ENCODE assay signal across 8 cellular contexts in genomic region chr4:146945556-146946374, GRCh38. TPM values are rescaled to one million over a fixed set of nuclear protein-coding genes. Genes with fewer than 3 reads are reported as not detected.
A peak's percentile ranks its signal among the peaks of the same experiment; 100 is the strongest.
DNase-seq lines count a peak whose midpoint lies in the region; ATAC-seq and TF ChIP-seq lines count a peak whose summit lies in the region.

Gene TTC29, minus strand, starts transcription at chr4:146945864. Its CDS starts 5,969 bp downstream, at chr4:146939895.

- H3K4me3 ChIP-seq in ascending aorta: peak within 1 kb of the TSS; percentile 43 to 66
- peak within 1 kb of the TSS; percentile 61 for H3K4me3 ChIP-seq in right cardiac atrium (ENCODE audit: low read length)
- peak within 1 kb of the TSS; percentile 68 for H3K4me3 ChIP-seq in psoas muscle
- H3K4me3 ChIP-seq in urinary bladder (ENCODE audit: low read depth, low read length): peak within 1 kb of the TSS; percentile 32

- H3K36me3 Mint-ChIP-seq in T-helper 17 cell (ENCODE audit: low read depth): no peaks in the 10 kb centered on the region

- peaks cover 20% of the 10 kb centered on the region for H3K4me1 Mint-ChIP-seq in T-helper 17 cell

- H3K9me3 ChIP-seq in T-helper 17 cell (ENCODE audit: control insufficient read depth, low read length, poor library complexity, severe bottlenecking): no peaks in the 10 kb centered on the region
- no peaks in the 10 kb centered on the region for H3K9me3 ChIP-seq in ascending aorta
- no peaks in the 10 kb centered on the region for H3K9me3 ChIP-seq in right cardiac atrium (ENCODE audit: control insufficient read depth, low read length)
- no peaks in the 10 kb centered on the region for H3K9me3 ChIP-seq in psoas muscle

- intact Hi-C loops in ascending aorta (cut with DNase I) (loop anchor here (10.0 kb wide), 1 partner anchor 159 kb away; no protein-coding TSS in a partner anchor), right cardiac atrium (cut with DNase I) (no loop called here), psoas muscle (cut with DNase I) (no loop called here)

- peaks cover 4 to 12% of the 10 kb centered on the region in 2 donors for H3K4me1 ChIP-seq in ascending aorta
- no peaks in the 10 kb centered on the region for H3K4me1 ChIP-seq in right cardiac atrium (ENCODE audit: control insufficient read depth, insufficient read depth, low read length)
- peaks cover 5% of the 10 kb centered on the region for H3K4me1 ChIP-seq in psoas muscle
- H3K4me1 ChIP-seq in urinary bladder (ENCODE audit: insufficient read depth): no peaks in the 10 kb centered on the region

- no peaks in the 10 kb centered on the region for H3K27me3 ChIP-seq in ascending aorta
- H3K27me3 ChIP-seq in right cardiac atrium (ENCODE audit: control insufficient read depth, insufficient read depth): no peaks in the 10 kb centered on the region
- no peaks in the 10 kb centered on the region for H3K27me3 ChIP-seq in psoas muscle (ENCODE audit: insufficient read depth in 3 of 3, low read length in 2 of 3)

- H3K27ac ChIP-seq in ascending aorta: no peak within 1 kb of the TSS
- H3K27ac ChIP-seq in right cardiac atrium (ENCODE audit: low read length): no peak within 1 kb of the TSS
- no peak within 1 kb of the TSS for H3K27ac ChIP-seq in psoas muscle
- no peak within 1 kb of the TSS for H3K27ac ChIP-seq in urinary bladder (ENCODE audit: low read depth)

- H3K4me3 Mint-ChIP-seq in T-helper 17 cell: peak within 1 kb of the TSS; percentile 88

- H3K36me3 ChIP-seq in ascending aorta: no peaks in the 10 kb centered on the region
- no peaks in the 10 kb centered on the region for H3K36me3 ChIP-seq in psoas muscle (ENCODE audit: insufficient read depth in 1 of 2, low read depth in 1 of 2)
- no peaks in the 10 kb centered on the region for H3K36me3 ChIP-seq in urinary bladder (ENCODE audit: insufficient read depth)

- peak; percentile 86 for DNase-seq in GM10266 (ENCODE audit: extremely low spot score)
- DNase-seq in NCI-H1105 (lab: John Stamatoyannopoulos, UW): peak; percentile 85
- peak; percentile 61 to 79 (median 70) for DNase-seq in T-helper 17 cell
- peak; percentile 66 to 91 for DNase-seq in ascending aorta (ENCODE audit: low spot score in 2 of 2)
- DNase-seq in right cardiac atrium: peak; percentile 92 to 96 (median 96)
- DNase-seq in psoas muscle: peak; percentile 89 to 94

- H3K27ac Mint-ChIP-seq in T-helper 17 cell: peak within 1 kb of the TSS; percentile 27

- TF ChIP-seq CTCF in GM10266 (IDR thresholded peaks at IDR 0.05; ENCODE audit: control insufficient read depth, insufficient read depth, low read depth, missing control alignments): no peak
- TF ChIP-seq CTCF in ascending aorta (IDR thresholded peaks at IDR 0.05): no peak
- TF ChIP-seq CTCF in psoas muscle (IDR thresholded peaks at IDR 0.05): no peak

- 1% methylated on average over 39 of the region's 39 CpGs for WGBS in right cardiac atrium
- 1 to 2% (median 1%) methylated on average over 38 to 39 of the region's 39 CpGs for WGBS in psoas muscle, 3 donors
- WGBS in urinary bladder: under 1% methylated on average over 39 of the region's 39 CpGs

- H3K27me3 Mint-ChIP-seq in T-helper 17 cell: peaks cover 7% of the 10 kb centered on the region

- peak; percentile 100 for ATAC-seq in HG02623 (IDR thresholded peaks at IDR 0.05; ENCODE audit: unreplicated experiment)
- ATAC-seq in T-helper 17 cell: peak; percentile 100
- ATAC-seq in right cardiac atrium: peak; percentile 100
- ATAC-seq in psoas muscle: peak; percentile 99 to 100 (median 100)

RNA-seq across cellular contexts. Expression of gene TTC29, which starts in this region (rescaled TPM):
- total RNA-seq in T-helper 17 cell (not detected), ascending aorta (not detected), right cardiac atrium (under 1 TPM; 0.26 to 0.85 (median 0.37) TPM), psoas muscle (not detected), urinary bladder (0.37 TPM)
- polyA plus RNA-seq in right cardiac atrium (0.09 TPM), psoas muscle (under 1 TPM in 1 of 3 donors, not detected in 2; 0.03 TPM), urinary bladder (not detected)

Comparison
In these comparisons a context has a peak if more than half of its experiments do, and no peak if none do; other contexts are left out.
1. Peak in DNase-seq and ATAC-seq in T-helper 17 cell; RNA of the gene not detected or under 1 TPM.
2. Peak in DNase-seq and H3K4me3 ChIP-seq in ascending aorta; RNA of the gene not detected or under 1 TPM.
3. Peak in DNase-seq, ATAC-seq and H3K4me3 ChIP-seq in right cardiac atrium; RNA of the gene not detected or under 1 TPM.
4. Peak in DNase-seq, ATAC-seq and H3K4me3 ChIP-seq in psoas muscle; RNA of the gene not detected or under 1 TPM.